Comparison of ENCODE assay signal across 1 cellular context in the genomic region with DNA sequence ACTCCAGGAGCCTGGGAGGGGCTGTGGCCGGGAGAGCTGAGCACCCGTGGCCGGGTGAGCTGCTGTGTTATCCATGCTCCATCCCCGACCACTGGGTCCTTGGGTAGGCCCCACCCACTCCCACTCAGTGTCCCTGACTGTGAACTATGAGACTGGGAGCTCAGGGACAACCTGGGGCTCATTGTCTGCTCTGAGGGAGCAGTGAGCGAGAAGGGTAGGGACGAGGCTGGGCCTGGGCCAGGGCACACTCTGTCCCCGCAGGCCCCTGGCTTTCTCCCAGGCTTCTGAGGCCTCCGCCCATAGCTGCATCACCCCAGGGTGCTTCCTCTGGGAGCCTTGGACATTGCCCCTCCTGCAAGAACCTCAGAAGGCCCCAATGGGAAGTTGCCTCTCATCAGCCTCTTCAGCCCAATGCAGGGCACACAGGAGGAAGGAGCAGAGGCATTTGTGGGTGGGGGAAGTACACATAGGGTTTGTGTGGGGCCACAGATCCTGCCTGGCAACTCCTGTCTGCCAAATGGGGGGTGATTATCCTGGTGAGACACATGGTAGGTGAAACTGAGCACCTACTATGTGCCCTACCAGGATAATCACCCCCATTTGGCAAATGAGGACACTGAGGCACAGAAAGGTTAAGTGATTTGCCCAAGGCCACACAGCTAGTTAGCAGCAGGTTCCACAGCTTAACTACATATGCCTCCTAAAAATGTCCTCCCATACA.
TF ChIP-seq lines count a peak whose summit lies in the region.

No MANE protein-coding gene starts in this region.

TF ChIP-seq in endothelial cell of umbilical vein, 7 proteins besides CTCF, POLR2A, EP300 and RAD21:
- TF ChIP-seq EZH2 (IDR thresholded peaks at IDR 0.05; ENCODE audit: borderline replicate concordance, low read depth, low read length, severe bottlenecking): no peak
- peak; percentile 12 for TF ChIP-seq POLR2AphosphoS5 (IDR thresholded peaks at IDR 0.05; ENCODE audit: insufficient read depth, low read depth, low read length)
